In genomic region chr9:78054180-78054579, GRCh38 we compare ENCODE assay signal across 1 cellular context.
TF ChIP-seq lines count a peak whose summit lies in the region.

No MANE protein-coding gene starts in this region.

TF ChIP-seq in H1, 55 proteins besides CTCF, POLR2A, EP300 and RAD21:
- TF ChIP-seq SRF (IDR thresholded peaks at IDR 0.05; ENCODE audit: low read depth, low read length), result no peak
- TF ChIP-seq KDM5A (IDR thresholded peaks at IDR 0.05; ENCODE audit: low read length), result no peak
- TF ChIP-seq TCF12 (IDR thresholded peaks at IDR 0.05; ENCODE audit: low read depth, low read length), result no peak
- TF ChIP-seq JUND (IDR thresholded peaks at IDR 0.05; ENCODE audit: low read length), result no peak
- TF ChIP-seq KDM1A (IDR thresholded peaks at IDR 0.05; ENCODE audit: borderline replicate concordance, low read length), result no peak
- TF ChIP-seq TEAD4 (IDR thresholded peaks at IDR 0.05; ENCODE audit: low read depth, low read length), result no peak
- TF ChIP-seq RFX5 (IDR thresholded peaks at IDR 0.05; ENCODE audit: borderline replicate concordance, low read depth, low read length), result no peak
- TF ChIP-seq BCL11A (IDR thresholded peaks at IDR 0.05; ENCODE audit: low read depth in 2 of 2, low read length in 2 of 2), result no peak
- TF ChIP-seq SIN3A (conservative IDR thresholded peaks at IDR 0.05 in 1 of 2, IDR thresholded peaks at IDR 0.05 in 1 of 2; ENCODE audit: low read depth in 1 of 2, low read length in 2 of 2), result no peak
- no peak for TF ChIP-seq CBX5 (IDR thresholded peaks at IDR 0.05; ENCODE audit: low read depth, low read length)
- TF ChIP-seq ATF3 (IDR thresholded peaks at IDR 0.05; ENCODE audit: insufficient read depth, low read depth, low read length), result no peak
